Comparison of ENCODE assay signal across 17 cellular contexts in genomic region chr11:36090351-36091245, GRCh38.
DNase-seq lines count a peak whose midpoint lies in the region; ATAC-seq, FAIRE-seq and TF ChIP-seq lines count a peak whose summit lies in the region.
"Had no signal": no experiment of that assay in that cellular context is flagged by ENCODE, and none has a peak within 500 bp of the region (broad histone marks: within the 10 kb centered on the region; RNA-seq: fewer than 3 reads in every experiment).

No MANE protein-coding gene starts in this region.

- H3K4me3 ChIP-seq in HepG2 (replicated peaks in 1 of 3; ENCODE audit: insufficient read depth in 1 of 3, low read depth in 2 of 3, low read length in 3 of 3) (no peak overlapping the region), right lobe of liver (no peak overlapping the region), endodermal cell (ENCODE audit: low read length) (no peak overlapping the region), smooth muscle cell (no peak overlapping the region), tibial artery (no peak overlapping the region), transverse colon (no peak overlapping the region)
- H3K4me3 ChIP-seq: left lung had no signal

- H3K79me2 ChIP-seq in HepG2 (ENCODE audit: insufficient read depth, low read length) (no peaks in the 10 kb centered on the region), smooth muscle cell (ENCODE audit: low read depth) (no peaks in the 10 kb centered on the region)

- H3K27ac ChIP-seq in HepG2 (ENCODE audit: extremely low read length, insufficient read depth, low read length) (no peak overlapping the region), right lobe of liver (no peak overlapping the region), endodermal cell (ENCODE audit: low read depth, low read length) (no peak overlapping the region), smooth muscle cell (ENCODE audit: low read depth) (peak overlapping the region; percentile 71), tibial artery (no peak overlapping the region), transverse colon (no peak overlapping the region)
- H3K27ac ChIP-seq: left lung, VCaP had no signal

- TF ChIP-seq EP300 in HepG2 (IDR thresholded peaks at IDR 0.05; ENCODE audit: low read depth in 2 of 2, low read length in 2 of 2): no peak
- TF ChIP-seq EP300 in HepG2 (CRISPR knock-in tag; IDR thresholded peaks at IDR 0.05; ENCODE audit: borderline replicate concordance): no peak
- no peak for TF ChIP-seq EP300 in transverse colon (IDR thresholded peaks at IDR 0.05; ENCODE audit: low read depth)

- peaks cover 59% of the 10 kb centered on the region for H3F3A ChIP-seq in smooth muscle cell (ENCODE audit: low read depth)

- H3K9me3 ChIP-seq in HepG2 (ENCODE audit: low read length) (peaks cover 4% of the 10 kb centered on the region; the same call in 1 of the 2 replicates), right lobe of liver (no peaks in the 10 kb centered on the region), endodermal cell (ENCODE audit: control insufficient read depth, low read length) (peaks cover 33% of the 10 kb centered on the region), smooth muscle cell (replicated peaks; ENCODE audit: low read depth) (no peaks in the 10 kb centered on the region), tibial artery (no peaks in the 10 kb centered on the region), transverse colon (no peaks in the 10 kb centered on the region)
- H3K9me3 ChIP-seq: left lung had no signal

- peaks cover 16% of the 10 kb centered on the region for H3K9me3 Mint-ChIP-seq in endodermal cell

- H3K27me3 ChIP-seq in HepG2 (ENCODE audit: control insufficient read depth in 1 of 2, insufficient read depth in 2 of 2, low read length in 2 of 2): no peaks in the 10 kb centered on the region
- no peaks in the 10 kb centered on the region for H3K27me3 ChIP-seq in right lobe of liver
- H3K27me3 ChIP-seq in endodermal cell (ENCODE audit: control insufficient read depth, insufficient read depth, low read length, poor library complexity, severe bottlenecking): no peaks in the 10 kb centered on the region
- no peaks in the 10 kb centered on the region for H3K27me3 ChIP-seq in smooth muscle cell (ENCODE audit: low read depth)
- no peaks in the 10 kb centered on the region for H3K27me3 ChIP-seq in tibial artery
- no peaks in the 10 kb centered on the region for H3K27me3 ChIP-seq in transverse colon
- H3K27me3 ChIP-seq: left lung had no signal

- ATAC-seq in HepG2 (peak; percentile 64), right lobe of liver (no peak)
- ATAC-seq: left lung; stimulated activated naive B cell treated with anti-CD40 and anti-IgM and Interleukin-4, amounts not matched to agents 10 μg/mL and 1 μg/mL and 100 μg/mL, for 72 hours had no signal

- WGBS in HepG2 (ENCODE audit: low lambda C conversion rate): 29% methylated on average over 10 of the region's 11 CpGs
- WGBS in right lobe of liver (ENCODE audit: insufficient coverage, low coverage, low lambda C conversion rate, missing lambda C conversion rate): 34% methylated on average over 7 of the region's 11 CpGs
- WGBS in endodermal cell (ENCODE audit: insufficient coverage in 1 of 2, insufficient read length in 1 of 2), 2 experiments: 84 to 94% methylated on average over 6 to 11 of the region's 11 CpGs
- WGBS in smooth muscle cell (ENCODE audit: low lambda C conversion rate): 67% methylated on average over 11 of the region's 11 CpGs
- WGBS in transverse colon (ENCODE audit: low coverage in 1 of 2), 2 donors: 70 to 89% methylated on average over 4 to 11 of the region's 11 CpGs

- peak overlapping the region; percentile 33; the same call in 1 of the 2 replicates for H3K4me2 ChIP-seq in HepG2 (ENCODE audit: low read depth, low read length)
- peak overlapping the region; percentile 81 for H3K4me2 ChIP-seq in smooth muscle cell

- POLR2A ChIA-PET in HepG2 (lab: Yijun Ruan, JAX): no interaction called here

- intact Hi-C loops in HepG2 (cut with micrococcal nuclease; ENCODE audit: unreplicated experiment): no loop called here
- intact Hi-C loops in right lobe of liver (cut with DNase I): no loop called here
- intact Hi-C loops in tibial artery (cut with DNase I; ENCODE audit: low total_unique reads): no loop called here
- intact Hi-C loops in transverse colon (cut with DNase I; ENCODE audit: low total_unique reads): no loop called here

- BruUV-seq in HepG2 (replicated peaks; lab: Mats Ljungman, UMichigan): no TSS peak

- H3K9ac ChIP-seq in HepG2 (ENCODE audit: insufficient read depth, low read depth, low read length) (no peak overlapping the region), endodermal cell (ENCODE audit: extremely low read depth, low read length, poor library complexity, severe bottlenecking) (no peak overlapping the region), smooth muscle cell (ENCODE audit: low read depth) (no peak overlapping the region)

- no peak for DNase-seq in HepG2 (ENCODE audit: low spot score)
- no peak for DNase-seq in right lobe of liver
- DNase-seq in OCI-M1 (lab: John Stamatoyannopoulos, UW): peak; percentile 51
- DNase-seq in endodermal cell: peak; percentile 56
- DNase-seq in smooth muscle cell (lab: John Stamatoyannopoulos, UW; ENCODE audit: unreplicated experiment): no peak
- DNase-seq in tibial artery: no peak
- DNase-seq in stimulated activated naive CD4-positive, alpha-beta T cell (lab: John Stamatoyannopoulos, UW): no peak
- DNase-seq in transverse colon: no peak
- DNase-seq: amniotic stem cell; CD4-positive, alpha-beta memory T cell; left lung; NCI-H2029; NCI-H526; stimulated activated naive B cell treated with anti-CD40 and anti-IgM and Interleukin-4, amounts not matched to agents 10 μg/mL and 1 μg/mL and 100 μg/mL, for 72 hours had no signal

- peaks cover 49% of the 10 kb centered on the region for H3K36me3 Mint-ChIP-seq in endodermal cell (ENCODE audit: low read depth)
- H3K36me3 Mint-ChIP-seq: CD4-positive, alpha-beta memory T cell; stimulated activated naive B cell treated with anti-CD40 and anti-IgM and Interleukin-4, amounts not matched to agents 10 μg/mL and 1 μg/mL and 100 μg/mL, for 72 hours had no signal

- no peak overlapping the region for H3K27ac Mint-ChIP-seq in endodermal cell
- H3K27ac Mint-ChIP-seq: CD4-positive, alpha-beta memory T cell; stimulated activated naive B cell treated with anti-CD40 and anti-IgM and Interleukin-4, amounts not matched to agents 10 μg/mL and 1 μg/mL and 100 μg/mL, for 72 hours had no signal

- TF ChIP-seq POLR2A in HepG2 (IDR thresholded peaks at IDR 0.05; ENCODE audit: insufficient read depth in 1 of 2, low read depth in 2 of 2, low read length in 2 of 2) (no peak), right lobe of liver (IDR thresholded peaks at IDR 0.05) (no peak), transverse colon (IDR thresholded peaks at IDR 0.05) (no peak)

- CTCF ChIA-PET in HepG2 (lab: Yijun Ruan, JAX; ENCODE audit: low intra/inter-chr PET ratio, low total read pairs): no interaction called here

- no peak overlapping the region for H3K4me3 Mint-ChIP-seq in endodermal cell
- H3K4me3 Mint-ChIP-seq: CD4-positive, alpha-beta memory T cell; stimulated activated naive B cell treated with anti-CD40 and anti-IgM and Interleukin-4, amounts not matched to agents 10 μg/mL and 1 μg/mL and 100 μg/mL, for 72 hours had no signal

- in situ Hi-C loops in HepG2 (cut with HindIII; ENCODE audit: extremely low pct_ligation_motif_present, low pct_unique_long_range_greater_than_20kb): no loop called here
- in situ Hi-C loops in transverse colon (cut with MboI; ENCODE audit: low pct_ligation_motif_present in 1 of 4, low pct_unique_long_range_greater_than_20kb in 1 of 4, low sequenced_read_pairs in 3 of 4): no loop called here

- H4K20me1 ChIP-seq in HepG2 (ENCODE audit: insufficient read depth, low read length): no peaks in the 10 kb centered on the region
- H4K20me1 ChIP-seq in smooth muscle cell (ENCODE audit: low read depth): no peaks in the 10 kb centered on the region

- H2AFZ ChIP-seq in HepG2 (ENCODE audit: low read length) (peak overlapping the region; percentile 52), smooth muscle cell (ENCODE audit: low read depth) (no peak overlapping the region)

- H3K4me1 ChIP-seq in HepG2 (ENCODE audit: insufficient read depth, low read length) (peaks cover 13% of the 10 kb centered on the region), right lobe of liver (no peaks in the 10 kb centered on the region), endodermal cell (ENCODE audit: control insufficient read depth, insufficient read depth, low read length) (no peaks in the 10 kb centered on the region), smooth muscle cell (ENCODE audit: low read depth) (peaks cover 46% of the 10 kb centered on the region), tibial artery (peaks cover 0 to 13% (median 6%) of the 10 kb centered on the region in 4 donors), transverse colon (no peaks in the 10 kb centered on the region)

- TF ChIP-seq CTCF in HepG2 (CRISPR knock-in tag; IDR thresholded peaks at IDR 0.05): peak; percentile 8; the same call in 1 of the 2 replicates
- no peak for TF ChIP-seq CTCF in right lobe of liver (IDR thresholded peaks at IDR 0.05)
- TF ChIP-seq CTCF in endodermal cell (conservative IDR thresholded peaks at IDR 0.05): peak; percentile 47
- TF ChIP-seq CTCF in smooth muscle cell (IDR thresholded peaks at IDR 0.05; ENCODE audit: borderline replicate concordance, insufficient read depth, poor library complexity, severe bottlenecking): no peak
- no peak for TF ChIP-seq CTCF in tibial artery (IDR thresholded peaks at IDR 0.05)
- TF ChIP-seq CTCF in transverse colon (IDR thresholded peaks at IDR 0.05): no peak

- no peak for FAIRE-seq in HepG2 (lab: Jason Lieb, UNC)
- FAIRE-seq: A204.1, urothelium cell line had no signal

- TF ChIP-seq RAD21 in HepG2 (CRISPR knock-in tag; IDR thresholded peaks at IDR 0.05): no peak

- peaks cover 14% of the 10 kb centered on the region for H3K27me3 Mint-ChIP-seq in endodermal cell (ENCODE audit: insufficient read depth)

- H3K4me1 Mint-ChIP-seq in endodermal cell: peaks cover 35% of the 10 kb centered on the region
- H3K4me1 Mint-ChIP-seq: CD4-positive, alpha-beta memory T cell; stimulated activated naive B cell treated with anti-CD40 and anti-IgM and Interleukin-4, amounts not matched to agents 10 μg/mL and 1 μg/mL and 100 μg/mL, for 72 hours had no signal

- H3K36me3 ChIP-seq in HepG2 (replicated peaks in 1 of 2; ENCODE audit: control insufficient read depth in 1 of 2, insufficient read depth in 2 of 2, low read length in 2 of 2) (no peaks in the 10 kb centered on the region), right lobe of liver (no peaks in the 10 kb centered on the region), endodermal cell (ENCODE audit: control insufficient read depth, insufficient read depth, low read length) (peaks cover 39% of the 10 kb centered on the region), smooth muscle cell (ENCODE audit: low read depth) (no peaks in the 10 kb centered on the region), tibial artery (peaks cover 0 to 2% (median 0%) of the 10 kb centered on the region in 3 donors), transverse colon (no peaks in the 10 kb centered on the region)
- H3K36me3 ChIP-seq: left lung had no signal

Comparison
In these comparisons a context has a peak if more than half of its experiments do, and no peak if none do; other contexts are left out.
1. CTCF ChIP-seq: peak in HepG2 (single experiment) and endodermal cell (single experiment); none in right lobe of liver (0 of 4), smooth muscle cell (single experiment), tibial artery (0 of 2) and transverse colon (0 of 5).
2. DNase-seq: peak in OCI-M1 (single experiment) and endodermal cell (single experiment); none in HepG2 (single experiment), right lobe of liver (0 of 3), smooth muscle cell (single experiment), tibial artery (0 of 2), stimulated activated naive CD4-positive, alpha-beta T cell (0 of 6) and transverse colon (single experiment).